8 cellular contexts compared by ENCODE assay signal in genomic region chrX:153829799-153830631, GRCh38. TPM values are rescaled to one million over a fixed set of nuclear protein-coding genes. Genes with fewer than 3 reads are reported as not detected.
DNase-seq lines count a peak whose midpoint lies in the region; ATAC-seq, FAIRE-seq and TF ChIP-seq lines count a peak whose summit lies in the region.

A gene with protein sequence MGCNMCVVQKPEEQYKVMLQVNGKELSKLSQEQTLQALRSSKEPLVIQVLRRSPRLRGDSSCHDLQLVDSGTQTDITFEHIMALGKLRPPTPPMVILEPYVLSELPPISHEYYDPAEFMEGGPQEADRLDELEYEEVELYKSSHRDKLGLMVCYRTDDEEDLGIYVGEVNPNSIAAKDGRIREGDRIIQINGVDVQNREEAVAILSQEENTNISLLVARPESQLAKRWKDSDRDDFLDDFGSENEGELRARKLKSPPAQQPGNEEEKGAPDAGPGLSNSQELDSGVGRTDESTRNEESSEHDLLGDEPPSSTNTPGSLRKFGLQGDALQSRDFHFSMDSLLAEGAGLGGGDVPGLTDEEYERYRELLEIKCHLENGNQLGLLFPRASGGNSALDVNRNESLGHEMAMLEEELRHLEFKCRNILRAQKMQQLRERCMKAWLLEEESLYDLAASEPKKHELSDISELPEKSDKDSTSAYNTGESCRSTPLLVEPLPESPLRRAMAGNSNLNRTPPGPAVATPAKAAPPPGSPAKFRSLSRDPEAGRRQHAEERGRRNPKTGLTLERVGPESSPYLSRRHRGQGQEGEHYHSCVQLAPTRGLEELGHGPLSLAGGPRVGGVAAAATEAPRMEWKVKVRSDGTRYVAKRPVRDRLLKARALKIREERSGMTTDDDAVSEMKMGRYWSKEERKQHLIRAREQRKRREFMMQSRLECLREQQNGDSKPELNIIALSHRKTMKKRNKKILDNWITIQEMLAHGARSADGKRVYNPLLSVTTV (minus strand): TSS chrX:153830544. CDS start chrX:153830298, 246 bp downstream.

- FAIRE-seq in GM12878 (lab: Jason Lieb, UNC): no peak

- H3K27ac ChIP-seq in GM12878 (ENCODE audit: control insufficient read depth, insufficient read depth) (no peak within 1 kb of the TSS), vagina (no peak within 1 kb of the TSS)

- no TSS peak for BruUV-seq in GM12878 (replicated peaks; lab: Mats Ljungman, UMichigan)

- ATAC-seq in GM12878: no peak
- ATAC-seq in GM19395 (IDR thresholded peaks at IDR 0.05; ENCODE audit: unreplicated experiment): no peak
- ATAC-seq in GM21825 (IDR thresholded peaks at IDR 0.05; ENCODE audit: unreplicated experiment): no peak
- ATAC-seq in HG03521 (IDR thresholded peaks at IDR 0.05; ENCODE audit: unreplicated experiment): no peak

- H3K4me1 ChIP-seq in GM12878 (ENCODE audit: control insufficient read depth, insufficient read depth, low read length) (no peaks in the 10 kb centered on the region), vagina (peaks cover 14% of the 10 kb centered on the region)

- in situ Hi-C loops in GM12878 (cut with MboI): no loop called here

- H3K4me3 ChIP-seq in GM12878: no peak within 1 kb of the TSS
- H3K4me3 ChIP-seq in vagina: peak within 1 kb of the TSS; percentile 42 to 54

- 45% methylated on average over 23 of the region's 96 CpGs for WGBS in GM12878 (ENCODE audit: insufficient coverage, insufficient replicate concordance, low lambda C conversion rate, missing lambda C conversion rate)

- CTCF ChIA-PET in GM12878 (lab: Yijun Ruan, JAX): no interaction called here

- no peak for TF ChIP-seq RAD21 in GM12878 (IDR thresholded peaks at IDR 0.05; ENCODE audit: insufficient read depth, low read depth, low read length)

- TF ChIP-seq POLR2A in GM12878 (IDR thresholded peaks at IDR 0.05; ENCODE audit: low read depth, low read length) (no peak), vagina (IDR thresholded peaks at IDR 0.05) (no peak)

- no peaks in the 10 kb centered on the region for H4K20me1 ChIP-seq in GM12878 (ENCODE audit: control insufficient read depth, insufficient read depth)

- no peak for TF ChIP-seq CTCF in GM12878 (IDR thresholded peaks at IDR 0.05 in 2 of 3, conservative IDR thresholded peaks at IDR 0.05 in 1 of 3; ENCODE audit: control insufficient read depth in 2 of 3, extremely low read depth in 1 of 3, insufficient read depth in 1 of 3, low read depth in 3 of 3, low read length in 3 of 3)
- no peak for TF ChIP-seq CTCF in vagina (IDR thresholded peaks at IDR 0.05)

- TF ChIP-seq EP300 in GM12878 (IDR thresholded peaks at IDR 0.05; ENCODE audit: borderline replicate concordance in 1 of 2, control insufficient read depth in 1 of 2, low read depth in 2 of 2, low read length in 2 of 2): no peak

- H3K36me3 ChIP-seq in GM12878 (ENCODE audit: control insufficient read depth in 2 of 2, insufficient read depth in 2 of 2, low read length in 1 of 2): no peaks in the 10 kb centered on the region
- H3K36me3 ChIP-seq in vagina: no peaks in the 10 kb centered on the region

- H3K9ac ChIP-seq in GM12878 (ENCODE audit: control insufficient read depth, insufficient read depth, low read length): no peak within 1 kb of the TSS

- H3K27me3 ChIP-seq in GM12878 (replicated peaks in 1 of 2; ENCODE audit: control insufficient read depth in 2 of 2, insufficient read depth in 2 of 2, low read length in 1 of 2): no peaks in the 10 kb centered on the region; a peak in 1 of 4 replicates
- no peaks in the 10 kb centered on the region for H3K27me3 ChIP-seq in vagina

- no peak within 1 kb of the TSS for H3K4me2 ChIP-seq in GM12878 (ENCODE audit: control insufficient read depth, insufficient read depth)

- H3K79me2 ChIP-seq in GM12878 (ENCODE audit: control insufficient read depth, insufficient read depth, low read length): no peaks in the 10 kb centered on the region

- H3K9me3 ChIP-seq in GM12878 (replicated peaks; ENCODE audit: control insufficient read depth, insufficient read depth, low read length) (no peaks in the 10 kb centered on the region; the same call in 2 of the 3 replicates), vagina (no peaks in the 10 kb centered on the region)

- POLR2A ChIA-PET in GM12878 (lab: Charles Lee): no interaction called here

- RAD21 ChIA-PET in GM12878 (lab: Charles Lee; ENCODE audit: unreplicated experiment): no interaction called here

- intact Hi-C loops in GM12878 (cut with micrococcal nuclease; ENCODE audit: unreplicated experiment) (no loop called here), vagina (cut with DNase I) (no loop called here)

- SMC1A ChIA-PET in GM12878 (lab: Charles Lee; ENCODE audit: uncharacterized antibody, unreplicated experiment): no interaction called here

- DNase-seq in stimulated activated CD4-positive, alpha-beta T cell treated with anti-CD3 and anti-CD28 coated beads, Interleukin-15, amount 100 ng/mL, for 24 hours: peak; percentile 25
- no peak for DNase-seq in stimulated activated CD4-positive, alpha-beta T cell treated with anti-CD3 and anti-CD28 coated beads, Interleukin-4, amount 100 ng/mL, for 4 hours
- DNase-seq in GM12878 (ENCODE audit: low read depth, low spot score): no peak
- no peak for DNase-seq in mucosa of gallbladder (ENCODE audit: low spot score)
- DNase-seq in vagina (ENCODE audit: extremely low spot score in 2 of 2): no peak

- no peak within 1 kb of the TSS for H2AFZ ChIP-seq in GM12878 (ENCODE audit: control insufficient read depth, low read depth, low read length)

TF ChIP-seq in GM12878, 131 proteins besides CTCF, POLR2A, EP300 and RAD21:
- TF ChIP-seq SUZ12 (IDR thresholded peaks at IDR 0.05; ENCODE audit: unreplicated experiment) (peak; percentile 69), WRNIP1 (IDR thresholded peaks at IDR 0.05; ENCODE audit: borderline replicate concordance, low read depth, low read length) (no peak)

RNA-seq across cellular contexts. Expression of the gene that starts here (rescaled TPM):
- total RNA-seq in GM12878 (2013; cell fraction: nucleolus; rRNA removed): not detected in 2 replicates
- total RNA-seq in GM12878 (2014; rRNA removed): not detected in 2 replicates
- not detected in 2 replicates for total RNA-seq in GM12878 (2014; rRNA removed; fragmentation: Illumina TruSeq; extraction: Trizol)
- 0.15 TPM in 1 of 2 replicates, not detected in the other for total RNA-seq in GM12878 (2021)
- polyA plus RNA-seq in GM12878 (2011; ENCODE audit: low read depth): not detected
- polyA plus RNA-seq in GM12878 (2011; rRNA removed): not detected in 2 replicates
- 0.01 and 0.12 TPM in 2 replicates for polyA plus RNA-seq in GM12878 (2011; cell fraction: cytosol; rRNA removed)
- 0.16 TPM in 2 replicates for polyA plus RNA-seq in GM12878 (2011; cell fraction: nucleus; rRNA removed)
- 0.03 TPM in 1 of 2 replicates, not detected in the other for polyA plus RNA-seq in GM12878 (2012)
- polyA plus RNA-seq in GM12878 (2014; fragmentation: Illumina TruSeq; extraction: Trizol): 0.01 TPM in 1 of 2 replicates, not detected in the other
- polyA plus RNA-seq in GM12878 (2014; fragmentation: Nextera tagmentation; extraction: Ambion mirVana): not detected
- polyA plus RNA-seq in GM12878 (2014; rRNA removed): 0.05 TPM in 1 of 2 replicates, not detected in the other
- polyA plus RNA-seq in GM12878 (2016; fragmentation: Nextera tagmentation; extraction: Ambion mirVana): under 1 TPM in 1 of 2 experiments, not detected in 1; 0.04 TPM
- polyA minus RNA-seq in GM12878 (2011; rRNA and poly(A)+ RNA removed): not detected in 2 replicates
- not detected in 2 replicates for polyA minus RNA-seq in GM12878 (2011; cell fraction: cytosol; rRNA and poly(A)+ RNA removed)
- not detected in 2 replicates for polyA minus RNA-seq in GM12878 (2011; cell fraction: nucleus; rRNA and poly(A)+ RNA removed)
- 15.1 TPM for total RNA-seq in mucosa of gallbladder
- 10.3 TPM for total RNA-seq in vagina
